Comparison of ENCODE assay signal across 8 cellular contexts in the genomic region with DNA sequence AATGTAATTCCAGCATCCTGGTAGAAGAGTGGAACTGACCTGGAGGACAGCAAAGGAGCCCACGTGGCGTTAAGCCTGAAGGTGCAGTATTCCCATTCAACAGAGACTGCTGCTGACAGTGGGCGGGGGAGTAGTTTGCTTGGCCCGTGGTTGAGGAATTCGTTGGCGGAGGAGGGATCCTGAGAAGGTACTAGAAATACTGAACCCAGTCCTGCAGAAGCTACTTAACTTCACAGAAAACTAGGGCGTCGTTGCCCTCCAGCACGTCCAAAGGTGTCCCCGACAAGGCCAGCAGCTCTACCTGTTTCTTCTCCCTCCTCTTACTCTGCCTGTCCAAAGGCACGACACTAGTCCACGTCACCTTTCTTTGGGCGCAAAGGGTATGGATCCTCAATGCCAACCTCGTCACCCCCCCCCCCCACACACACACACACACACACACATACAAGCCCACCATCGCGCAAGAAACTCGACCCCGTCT. TPM values are rescaled to one million over a fixed set of nuclear protein-coding genes. Genes with fewer than 3 reads are reported as not detected.
A peak's percentile ranks its signal among the peaks of the same experiment; 100 is the strongest.
DNase-seq lines count a peak whose midpoint lies in the region; ATAC-seq, FAIRE-seq and TF ChIP-seq lines count a peak whose summit lies in the region.

No MANE protein-coding gene starts in this region.

- CTCF ChIA-PET in IMR-90 (lab: Yijun Ruan, JAX): interaction anchor here (0.6 to 0.7 kb wide), 2 partner anchors 10 to 1336 kb away, joined by 3 to 6 read pairs; no protein-coding TSS in a partner anchor

- no peak for TF ChIP-seq CTCF in AG10803 (conservative IDR thresholded peaks at IDR 0.05; ENCODE audit: low read length)
- no peak for TF ChIP-seq CTCF in IMR-90 (conservative IDR thresholded peaks at IDR 0.05; ENCODE audit: low read depth, low read length)

- POLR2A ChIA-PET in IMR-90 (lab: Charles Lee; ENCODE audit: unreplicated experiment): no interaction called here

- H3K56ac ChIP-seq in IMR-90 (ENCODE audit: extremely low read depth, insufficient read depth, low read length): peak overlapping the region; percentile 73; the same call in 1 of the 2 replicates

- TF ChIP-seq RAD21 in IMR-90 (IDR thresholded peaks at IDR 0.05; ENCODE audit: low read length): no peak

- peaks cover 6% of the 10 kb centered on the region; the same call in 1 of the 2 replicates for H3K9me1 ChIP-seq in IMR-90 (ENCODE audit: insufficient read depth, low read length)

- peak overlapping the region; percentile 75 for H3K4ac ChIP-seq in IMR-90 (ENCODE audit: low read depth, low read length)

- no peak for TF ChIP-seq POLR2A in IMR-90 (IDR thresholded peaks at IDR 0.05; ENCODE audit: low read depth, low read length)

- in situ Hi-C loops in IMR-90 (cut with MboI; ENCODE audit: low sequenced_read_pairs): no loop called here

- H2AK5ac ChIP-seq in IMR-90 (ENCODE audit: low read depth, low read length): peak overlapping the region; percentile 51

- peak overlapping the region; percentile 58 for H3K27ac ChIP-seq in IMR-90 (ENCODE audit: insufficient read depth, low read length)

- no peaks in the 10 kb centered on the region for H3K27me3 ChIP-seq in IMR-90 (ENCODE audit: control insufficient read depth, insufficient read depth, low read length)

- peaks cover 9% of the 10 kb centered on the region for H3K4me1 ChIP-seq in IMR-90 (ENCODE audit: control insufficient read depth, insufficient read depth, low read length)

- peak overlapping the region; percentile 12; the same call in 1 of the 3 replicates for H2BK15ac ChIP-seq in IMR-90 (ENCODE audit: low read depth, low read length)

- no peak overlapping the region; the same call in 1 of the 2 replicates for H2BK20ac ChIP-seq in IMR-90 (ENCODE audit: low read depth, low read length)

- H4K5ac ChIP-seq in IMR-90 (ENCODE audit: low read depth, low read length): peak overlapping the region; percentile 60; the same call in 1 of the 2 replicates

- peak overlapping the region; percentile 71 for H2AK9ac ChIP-seq in IMR-90 (replicated peaks; ENCODE audit: low read depth, low read length, poor library complexity)

- H3K9me3 ChIP-seq in IMR-90 (ENCODE audit: control insufficient read depth, insufficient read depth, low read length): no peaks in the 10 kb centered on the region

- peak overlapping the region; percentile 94 for H3K4me2 ChIP-seq in IMR-90 (ENCODE audit: low read depth, low read length)

- H4K91ac ChIP-seq in IMR-90 (ENCODE audit: insufficient read depth, low read depth, low read length): peak overlapping the region; percentile 13

- no peaks in the 10 kb centered on the region for H3K36me3 ChIP-seq in IMR-90 (ENCODE audit: control insufficient read depth, insufficient read depth, low read length)

- 0 out of 2 replicates have a peak overlapping the region, but pooled peaks have one; percentile 1 for H2BK120ac ChIP-seq in IMR-90 (ENCODE audit: low read depth, low read length)

- peaks cover 34 to 38% of the 10 kb centered on the region in 2 experiments for H3K79me1 ChIP-seq in IMR-90 (ENCODE audit: low read depth in 1 of 2, low read length in 2 of 2)

- H3K18ac ChIP-seq in IMR-90 (ENCODE audit: low read depth, low read length): peak overlapping the region; percentile 40

- DNase-seq in AG10803 (ENCODE audit: low read depth) (peak; percentile 24), IMR-90 (peak; percentile 38), activated T-cell treated with anti-CD3 and anti-CD28 coated beads for 48 hours (ENCODE audit: low read depth) (peak; percentile 13), frontal cortex (ENCODE audit: low spot score in 2 of 2) (peak; percentile 22 to 49), occipital lobe (lab: John Stamatoyannopoulos, UW) (peak; percentile 70), NK-92 (lab: John Stamatoyannopoulos, UW; ENCODE audit: unreplicated experiment) (no peak), NOMO-1 treated with DMSO at 0.1 percent for 48 hours (lab: John Stamatoyannopoulos, UW; ENCODE audit: unreplicated experiment) (no peak)

- FAIRE-seq in frontal cortex (lab: Jason Lieb, UNC): no peak

- intact Hi-C loops in IMR-90 (cut with micrococcal nuclease): loop anchor here (1.0 to 2.0 kb wide), 2 partner anchors 16 to 49 kb away; a partner anchor contains a TSS

- H2AFZ ChIP-seq in IMR-90 (replicated peaks; ENCODE audit: low read length, poor library complexity): peak overlapping the region; percentile 93

- H4K8ac ChIP-seq in IMR-90 (ENCODE audit: low read depth in 2 of 2, low read length in 2 of 2): peak overlapping the region; percentile 79 to 90

- 0% methylated on average over 8 of the region's 18 CpGs; no CpG with 5 or more reads in 1 of the 2 experiments for WGBS in IMR-90 (ENCODE audit: extremely low coverage in 2 of 2, insufficient read length in 1 of 2), 2 experiments

- no peaks in the 10 kb centered on the region for H4K20me1 ChIP-seq in IMR-90 (ENCODE audit: insufficient read depth, low read length)

- H3K9ac ChIP-seq in IMR-90 (ENCODE audit: low read depth, low read length): peak overlapping the region; percentile 82

- H3K23ac ChIP-seq in IMR-90 (ENCODE audit: low read depth, low read length): peak overlapping the region; percentile 80

- dilution Hi-C loops in IMR-90 (cut with HindIII; ENCODE audit: low sequenced_read_pairs, unreplicated experiment): no loop called here

- ATAC-seq in GM19035 (IDR thresholded peaks at IDR 0.05; ENCODE audit: unreplicated experiment) (peak; percentile 5), IMR-90 (ENCODE audit: low read depth) (peak; percentile 37)

- peak overlapping the region; percentile 62 for H3K14ac ChIP-seq in IMR-90 (replicated peaks; ENCODE audit: low read depth, low read length)

- H2BK5ac ChIP-seq in IMR-90 (ENCODE audit: low read depth, low read length, poor library complexity, severe bottlenecking): peak overlapping the region; percentile 55

- BruUV-seq in IMR-90 (replicated peaks; lab: Mats Ljungman, UMichigan): no TSS peak

- H3K4me3 ChIP-seq in AG10803 (ENCODE audit: low read length): peak overlapping the region; percentile 83
- peak overlapping the region; percentile 80 for H3K4me3 ChIP-seq in IMR-90 (ENCODE audit: insufficient read depth, low read depth, low read length)

TF ChIP-seq in IMR-90, 13 proteins besides CTCF, POLR2A, EP300 and RAD21:
- TF ChIP-seq MXI1 (IDR thresholded peaks at IDR 0.05; ENCODE audit: borderline replicate concordance, low read depth, low read length) (peak; percentile 90), MAZ (IDR thresholded peaks at IDR 0.05; ENCODE audit: borderline replicate concordance, low read depth, low read length) (no peak)
- TF ChIP-seq, protein P1, sequence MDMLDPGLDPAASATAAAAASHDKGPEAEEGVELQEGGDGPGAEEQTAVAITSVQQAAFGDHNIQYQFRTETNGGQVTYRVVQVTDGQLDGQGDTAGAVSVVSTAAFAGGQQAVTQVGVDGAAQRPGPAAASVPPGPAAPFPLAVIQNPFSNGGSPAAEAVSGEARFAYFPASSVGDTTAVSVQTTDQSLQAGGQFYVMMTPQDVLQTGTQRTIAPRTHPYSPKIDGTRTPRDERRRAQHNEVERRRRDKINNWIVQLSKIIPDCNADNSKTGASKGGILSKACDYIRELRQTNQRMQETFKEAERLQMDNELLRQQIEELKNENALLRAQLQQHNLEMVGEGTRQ (IDR thresholded peaks at IDR 0.05; ENCODE audit: low read depth, low read length): no peak
TF ChIP-seq in IMR-90: peak in this region for 1.

RNA-seq across cellular contexts. Expression of a gene that starts 0.3 kb away (rescaled TPM):
- 44.8 and 58.6 TPM in 2 replicates for total RNA-seq in IMR-90 (2012; rRNA removed)
- polyA plus RNA-seq in IMR-90 (2012; rRNA removed): 4.4 and 5.1 TPM in 2 replicates
- polyA plus RNA-seq in IMR-90 (2012; cell fraction: cytosol; rRNA removed): 0.62 and 0.97 TPM in 2 replicates
- 0.75 and 6.8 TPM in 2 replicates for polyA plus RNA-seq in IMR-90 (2012; cell fraction: nucleus; rRNA removed; ENCODE audit: low replicate concordance)
- 26.5 TPM for total RNA-seq in frontal cortex
- total RNA-seq in occipital lobe: 41.0 TPM

RNA-seq across cellular contexts. Expression of a gene that starts 0.5 kb away (rescaled TPM):
- total RNA-seq in IMR-90 (2012; rRNA removed) (27.6 and 30.8 TPM in 2 replicates), frontal cortex (4.1 TPM), occipital lobe (6.9 TPM)
- 8.8 and 12.6 TPM in 2 replicates for polyA plus RNA-seq in IMR-90 (2012; rRNA removed)
- 2.5 and 2.9 TPM in 2 replicates for polyA plus RNA-seq in IMR-90 (2012; cell fraction: cytosol; rRNA removed)
- polyA plus RNA-seq in IMR-90 (2012; cell fraction: nucleus; rRNA removed; ENCODE audit: low replicate concordance): 5.8 and 30.1 TPM in 2 replicates

RNA-seq across cellular contexts. Expression of a gene that starts 47.8 kb away (rescaled TPM):
- total RNA-seq in IMR-90 (2012; rRNA removed) (141 and 248 TPM in 2 replicates), frontal cortex (187 TPM), occipital lobe (174 TPM)
- 49.7 and 67.0 TPM in 2 replicates for polyA plus RNA-seq in IMR-90 (2012; rRNA removed)
- polyA plus RNA-seq in IMR-90 (2012; cell fraction: cytosol; rRNA removed): 12.1 and 14.3 TPM in 2 replicates
- 4.4 and 27.8 TPM in 2 replicates for polyA plus RNA-seq in IMR-90 (2012; cell fraction: nucleus; rRNA removed; ENCODE audit: low replicate concordance)

Comparison
In these comparisons a context has a peak if more than half of its experiments do, and no peak if none do; other contexts are left out.
1. DNase-seq: peak in AG10803 (single experiment), IMR-90 (single experiment), activated T-cell treated with anti-CD3 and anti-CD28 coated beads for 48 hours (single experiment), frontal cortex (2 of 2) and occipital lobe (single experiment); none in NK-92 (single experiment) and NOMO-1 treated with DMSO at 0.1 percent for 48 hours (single experiment).